In the genomic region with DNA sequence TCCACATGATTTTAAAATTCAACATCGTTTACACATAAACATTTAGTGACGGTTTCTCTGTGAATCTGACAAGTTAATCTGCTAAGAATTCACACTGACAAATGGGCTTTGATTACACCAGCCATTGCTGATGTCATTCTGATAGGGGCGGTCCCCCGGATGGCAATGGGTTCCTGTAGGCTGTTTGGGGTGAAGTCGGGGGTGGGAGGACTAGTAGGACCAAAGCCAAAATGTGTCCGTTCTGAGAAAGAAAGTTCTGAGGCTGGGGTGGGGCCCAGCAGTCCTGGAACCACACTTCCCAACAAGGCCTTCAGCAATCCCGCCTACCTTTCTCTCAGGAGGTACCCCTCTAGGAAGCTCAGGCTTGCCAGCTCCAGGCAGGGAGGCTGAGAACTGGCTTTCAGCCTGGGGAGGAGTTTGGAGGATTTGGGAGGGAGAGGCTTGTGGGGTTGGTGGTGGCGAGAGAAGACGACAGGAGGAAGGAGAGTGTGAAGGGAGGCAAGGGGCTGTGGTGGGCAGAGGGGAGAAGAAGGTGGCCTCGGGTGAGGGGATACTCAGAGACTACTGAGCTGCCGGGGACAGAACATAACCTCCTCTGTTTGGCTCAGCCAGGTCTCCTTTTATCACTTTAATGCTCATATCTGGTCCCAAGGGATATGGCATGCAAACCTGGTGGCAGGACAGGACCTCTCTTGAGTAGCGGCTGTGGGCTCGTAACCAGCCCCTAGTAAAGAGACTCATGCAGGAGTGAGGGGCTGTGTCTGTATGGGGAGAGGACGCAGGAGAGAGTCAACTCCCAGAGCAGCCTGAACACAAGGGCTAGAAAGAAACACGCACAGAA, we compare ENCODE assay signal across 10 cellular contexts. TPM values are rescaled to one million over a fixed set of nuclear protein-coding genes. Genes with fewer than 3 reads are reported as not detected.
DNase-seq lines count a peak whose midpoint lies in the region; ATAC-seq and TF ChIP-seq lines count a peak whose summit lies in the region.
"Had no signal": no experiment of that assay in that cellular context is flagged by ENCODE, and none has a peak within 500 bp of the region (broad histone marks: within the 10 kb centered on the region; RNA-seq: fewer than 3 reads in every experiment).

No MANE protein-coding gene starts in this region.

- TF ChIP-seq CTCF in HEK293 (tag by site-specific recombination; IDR thresholded peaks at IDR 0.05): no peak
- no peak for TF ChIP-seq CTCF in ascending aorta (IDR thresholded peaks at IDR 0.05)
- no peak for TF ChIP-seq CTCF in stomach (IDR thresholded peaks at IDR 0.05)
- no peak for TF ChIP-seq CTCF in endodermal cell (conservative IDR thresholded peaks at IDR 0.05)

- H3K9me3 Mint-ChIP-seq in endodermal cell: no peaks in the 10 kb centered on the region

- no peak overlapping the region for H3K4me3 Mint-ChIP-seq in endodermal cell

- no peak for ATAC-seq in HG03439 (IDR thresholded peaks at IDR 0.05; ENCODE audit: unreplicated experiment)

- H3K9me3 ChIP-seq in HEK293 (ENCODE audit: control insufficient read depth, insufficient read depth, low read depth, low read length) (no peaks in the 10 kb centered on the region), ascending aorta (no peaks in the 10 kb centered on the region), iPS-20b (ENCODE audit: insufficient read depth, low read depth, low read length) (no peaks in the 10 kb centered on the region), stomach (no peaks in the 10 kb centered on the region), endodermal cell (ENCODE audit: control insufficient read depth, low read length) (no peaks in the 10 kb centered on the region)
- H3K9me3 ChIP-seq: neutrophil had no signal

- no peak overlapping the region for H3K4me3 ChIP-seq in HEK293 (ENCODE audit: low read depth, low read length)
- no peak overlapping the region for H3K4me3 ChIP-seq in ascending aorta
- H3K4me3 ChIP-seq in iPS-20b (ENCODE audit: low read length): no peak overlapping the region
- H3K4me3 ChIP-seq in stomach: no peak overlapping the region
- no peak overlapping the region for H3K4me3 ChIP-seq in endodermal cell (ENCODE audit: low read length)

- H3K27ac Mint-ChIP-seq in endodermal cell: no peak overlapping the region

- no peak for TF ChIP-seq POLR2A in stomach (IDR thresholded peaks at IDR 0.05)

- H3K9ac ChIP-seq in iPS-20b (ENCODE audit: low read depth, low read length) (peak overlapping the region; percentile 39; the same call in 1 of the 2 replicates), endodermal cell (ENCODE audit: extremely low read depth, low read length, poor library complexity, severe bottlenecking) (no peak overlapping the region)

- no peaks in the 10 kb centered on the region; the same call in 1 of the 2 replicates for H3K4me1 ChIP-seq in HEK293 (ENCODE audit: control insufficient read depth, insufficient read depth, low read length)
- H3K4me1 ChIP-seq in ascending aorta: peaks cover 0 to 14% of the 10 kb centered on the region in 2 donors
- peaks cover 13% of the 10 kb centered on the region; the same call in 1 of the 2 replicates for H3K4me1 ChIP-seq in iPS-20b (ENCODE audit: insufficient read depth, low read length)
- peaks cover 40 to 99% (median 73%) of the 10 kb centered on the region in 4 donors for H3K4me1 ChIP-seq in stomach
- H3K4me1 ChIP-seq in endodermal cell (ENCODE audit: control insufficient read depth, insufficient read depth, low read length): peaks cover 10% of the 10 kb centered on the region

- H3K27ac ChIP-seq in HEK293 (ENCODE audit: extremely low read depth, low read depth, low read length) (no peak overlapping the region), ascending aorta (peak overlapping the region; percentile 51 to 60), iPS-20b (ENCODE audit: low read length) (no peak overlapping the region), stomach (peak overlapping the region; percentile 57 to 94 (median 90)), endodermal cell (ENCODE audit: low read depth, low read length) (no peak overlapping the region)
- H3K27ac ChIP-seq: neutrophil had no signal

- intact Hi-C loops in ascending aorta (cut with DNase I) (no loop called here), stomach (cut with DNase I; ENCODE audit: low total_unique reads) (no loop called here)

- CTCF ChIA-PET in HEK293 (lab: Yijun Ruan, JAX): interaction anchor here (0.5 to 4.0 kb wide), 12 partner anchors 9 to 490 kb away, joined by 3 to 41 read pairs (median 4); a partner anchor contains a TSS

- 61 to 79% (median 71%) methylated on average over 14 to 15 of the region's 15 CpGs for WGBS in stomach, 5 donors
- WGBS in endodermal cell (ENCODE audit: insufficient coverage in 1 of 2, insufficient read length in 1 of 2), 2 experiments: 84 to 91% methylated on average over 13 to 15 of the region's 15 CpGs

- peaks cover 0 to 56% of the 10 kb centered on the region in 2 experiments; a peak in 1 of 3 replicates for H3K36me3 ChIP-seq in HEK293 (ENCODE audit: control insufficient read depth in 2 of 2, insufficient read depth in 1 of 2, low read length in 2 of 2)
- peaks cover 26 to 56% of the 10 kb centered on the region in 2 donors for H3K36me3 ChIP-seq in ascending aorta
- H3K36me3 ChIP-seq in iPS-20b (ENCODE audit: insufficient read depth, low read depth, low read length): peaks cover 18% of the 10 kb centered on the region; the same call in 1 of the 2 replicates
- peaks cover 10 to 84% (median 78%) of the 10 kb centered on the region in 4 donors for H3K36me3 ChIP-seq in stomach
- peaks cover 80% of the 10 kb centered on the region for H3K36me3 ChIP-seq in endodermal cell (ENCODE audit: control insufficient read depth, insufficient read depth, low read length)

- H3K27me3 Mint-ChIP-seq in endodermal cell (ENCODE audit: insufficient read depth): peaks cover 33% of the 10 kb centered on the region

- H3K27me3 ChIP-seq in ascending aorta (no peaks in the 10 kb centered on the region), iPS-20b (ENCODE audit: insufficient read depth, low read length) (peaks cover 24% of the 10 kb centered on the region), stomach (peaks cover 0 to 22% (median 7%) of the 10 kb centered on the region in 3 donors), endodermal cell (ENCODE audit: control insufficient read depth, insufficient read depth, low read length, poor library complexity, severe bottlenecking) (peaks cover 30% of the 10 kb centered on the region)

- peaks cover 29% of the 10 kb centered on the region for H3K4me1 Mint-ChIP-seq in endodermal cell

- POLR2A ChIA-PET in HEK293 (lab: Yijun Ruan, JAX): no interaction called here

- H3K36me3 Mint-ChIP-seq in endodermal cell (ENCODE audit: low read depth): peaks cover 57% of the 10 kb centered on the region

- no peak for TF ChIP-seq EP300 in stomach (IDR thresholded peaks at IDR 0.05)

- DNase-seq in ascending aorta (ENCODE audit: low spot score in 2 of 2): no peak
- DNase-seq in stomach: no peak
- no peak for DNase-seq in endodermal cell
- DNase-seq in NCI-H2196 treated with DMSO at 0.1 percent for 48 hours (lab: John Stamatoyannopoulos, UW; ENCODE audit: unreplicated experiment): no peak
- DNase-seq: NCI-H1105 had no signal

TF ChIP-seq in HEK293, 187 proteins besides CTCF, POLR2A, EP300 and RAD21:
- TF ChIP-seq, protein P1, sequence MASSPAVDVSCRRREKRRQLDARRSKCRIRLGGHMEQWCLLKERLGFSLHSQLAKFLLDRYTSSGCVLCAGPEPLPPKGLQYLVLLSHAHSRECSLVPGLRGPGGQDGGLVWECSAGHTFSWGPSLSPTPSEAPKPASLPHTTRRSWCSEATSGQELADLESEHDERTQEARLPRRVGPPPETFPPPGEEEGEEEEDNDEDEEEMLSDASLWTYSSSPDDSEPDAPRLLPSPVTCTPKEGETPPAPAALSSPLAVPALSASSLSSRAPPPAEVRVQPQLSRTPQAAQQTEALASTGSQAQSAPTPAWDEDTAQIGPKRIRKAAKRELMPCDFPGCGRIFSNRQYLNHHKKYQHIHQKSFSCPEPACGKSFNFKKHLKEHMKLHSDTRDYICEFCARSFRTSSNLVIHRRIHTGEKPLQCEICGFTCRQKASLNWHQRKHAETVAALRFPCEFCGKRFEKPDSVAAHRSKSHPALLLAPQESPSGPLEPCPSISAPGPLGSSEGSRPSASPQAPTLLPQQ (tag by site-specific recombination; IDR thresholded peaks at IDR 0.05): 0 out of 2 replicates have a peak, but pooled peaks have one; percentile 40
- TF ChIP-seq ZNF202 (tag by site-specific recombination; IDR thresholded peaks at IDR 0.05; ENCODE audit: borderline replicate concordance) (no peak), ZNF132 (tag by site-specific recombination; IDR thresholded peaks at IDR 0.05; ENCODE audit: borderline replicate concordance) (no peak), ZFHX2 (tag by site-specific recombination; conservative IDR thresholded peaks at IDR 0.05) (peak; percentile 23; the same call in 1 of the 2 replicates), ZNF654 (tag by site-specific recombination; IDR thresholded peaks at IDR 0.05; ENCODE audit: low read depth) (no peak), ZNF214 (tag by site-specific recombination; IDR thresholded peaks at IDR 0.05; ENCODE audit: borderline replicate concordance) (no peak)
TF ChIP-seq in HEK293: peak in this region for 2.

RNA-seq across cellular contexts. Expression of a gene that starts 8.6 kb away (rescaled TPM):
- total RNA-seq in ascending aorta (131 TPM), stomach (100 to 1,000 TPM in 1 of 5 donors, 10 to 100 TPM in 1, 1 to 10 TPM in 3; 7.6 to 107 (median 9.4) TPM), endodermal cell (under 1 TPM; 0.13 to 0.57 TPM)
- 10 to 100 TPM in 1 of 3 donors, 1 to 10 TPM in 2; 1.5 to 11.2 (median 6.2) TPM for polyA plus RNA-seq in stomach
- 0.64 TPM for polyA plus RNA-seq in endodermal cell (2013, experiment 1 of 2)
- 0.21 TPM for polyA plus RNA-seq in endodermal cell (2013, experiment 2 of 2)

RNA-seq across cellular contexts. Expression of a gene that starts 21.7 kb away (rescaled TPM):
- total RNA-seq in ascending aorta (71.3 TPM), stomach (10 to 100 TPM in 3 of 5 donors, 1 to 10 TPM in 1, not detected in 1; 3.1 to 31.9 (median 17.3) TPM), endodermal cell (10 to 100 TPM; 19.8 to 27.5 TPM)
- polyA plus RNA-seq in stomach: 10 to 100 TPM; 60.3 to 83.4 (median 66.7) TPM
- polyA plus RNA-seq in endodermal cell (2013, experiment 1 of 2): 24.3 TPM
- polyA plus RNA-seq in endodermal cell (2013, experiment 2 of 2): 24.8 TPM

RNA-seq across cellular contexts. Expression of a gene that starts 33.6 kb away (rescaled TPM):
- total RNA-seq in ascending aorta (125 TPM), stomach (100 to 1,000 TPM in 2 of 5 donors, 10 to 100 TPM in 3; 26.1 to 188 (median 95.0) TPM), endodermal cell (10 to 100 TPM; 31.1 to 48.3 TPM)
- 10 to 100 TPM; 11.6 to 27.9 (median 17.7) TPM for polyA plus RNA-seq in stomach
- 34.4 TPM for polyA plus RNA-seq in endodermal cell (2013, experiment 1 of 2)
- polyA plus RNA-seq in endodermal cell (2013, experiment 2 of 2): 26.5 TPM

RNA-seq across cellular contexts. Expression of a gene that starts 38.4 kb away (rescaled TPM):
- total RNA-seq in ascending aorta (11.5 TPM), stomach (under 1 TPM in 2 of 5 donors, not detected in 3; 0.58 to 0.92 TPM), endodermal cell (10 to 100 TPM; 18.2 to 19.6 TPM)
- under 1 TPM in 2 of 3 donors, not detected in 1; 0.50 to 0.85 TPM for polyA plus RNA-seq in stomach
- polyA plus RNA-seq in endodermal cell (2013, experiment 1 of 2): 5.4 TPM
- 7.7 TPM for polyA plus RNA-seq in endodermal cell (2013, experiment 2 of 2)
- total RNA-seq: endothelial cell of umbilical vein had no signal

Comparison
In these comparisons a context has a peak if more than half of its experiments do, and no peak if none do; other contexts are left out.
1. H3K27ac ChIP-seq: peak in ascending aorta (2 of 2) and stomach (5 of 5); none in HEK293 (single experiment), iPS-20b (single experiment) and endodermal cell (single experiment).
2. RNA of a gene that starts 8.6 kb away (total RNA-seq): 131 TPM in ascending aorta (single experiment) and 7.6 to 107 TPM in stomach; 0.13 to 0.57 TPM in endodermal cell; every median in the first group is over 4 times any median in the second.